7 cellular contexts compared by ENCODE assay signal in genomic region chr7:157228864-157229422, GRCh38.
DNase-seq lines count a peak whose midpoint lies in the region; ATAC-seq and TF ChIP-seq lines count a peak whose summit lies in the region.

No MANE protein-coding gene starts in this region.

- peaks cover 3% of the 10 kb centered on the region for H3K4me1 Mint-ChIP-seq in activated CD4-positive, alpha-beta T cell treated with anti-CD3 and anti-CD28 coated beads for 36 hours

- CTCF ChIA-PET in HEK293 (lab: Yijun Ruan, JAX): interaction anchor here (0.6 to 0.7 kb wide), 3 partner anchors 25 to 92 kb away, joined by 3 to 4 read pairs (median 3); no protein-coding TSS in a partner anchor
- CTCF ChIA-PET in activated CD4-positive, alpha-beta T cell treated with anti-CD3 and anti-CD28 coated beads for 36 hours (lab: Charles Lee): interaction anchor here (0.6 to 1.2 kb wide), 3 partner anchors 11 to 157 kb away, joined by 3 to 7 read pairs (median 4); no protein-coding TSS in a partner anchor

- H3K9me3 ChIP-seq in DOHH2 (ENCODE audit: control insufficient read depth, insufficient read depth, low read length) (no peaks in the 10 kb centered on the region), HEK293 (ENCODE audit: control insufficient read depth, insufficient read depth, low read depth, low read length) (no peaks in the 10 kb centered on the region), ascending aorta (no peaks in the 10 kb centered on the region)

- H3K4me1 ChIP-seq in DOHH2 (ENCODE audit: control insufficient read depth, low read length) (no peaks in the 10 kb centered on the region), HEK293 (ENCODE audit: control insufficient read depth, insufficient read depth, low read length) (no peaks in the 10 kb centered on the region), ascending aorta (no peaks in the 10 kb centered on the region)

- H3K36me3 ChIP-seq in DOHH2 (ENCODE audit: control insufficient read depth, low read length) (peaks cover 81% of the 10 kb centered on the region), HEK293 (ENCODE audit: control insufficient read depth in 2 of 2, insufficient read depth in 1 of 2, low read length in 2 of 2) (peaks cover 22 to 82% of the 10 kb centered on the region in 2 experiments), ascending aorta (peaks cover 22 to 43% of the 10 kb centered on the region in 2 donors)

- H3K27ac ChIP-seq in DOHH2 (ENCODE audit: low read depth, low read length) (no peak overlapping the region), HEK293 (ENCODE audit: extremely low read depth, low read depth, low read length) (no peak overlapping the region), ascending aorta (no peak overlapping the region)

- no peaks in the 10 kb centered on the region for H3K27me3 Mint-ChIP-seq in activated CD4-positive, alpha-beta T cell treated with anti-CD3 and anti-CD28 coated beads for 36 hours

- H3K4me3 ChIP-seq in DOHH2 (ENCODE audit: low read length): no peak overlapping the region
- no peak overlapping the region for H3K4me3 ChIP-seq in HEK293 (ENCODE audit: low read depth, low read length)
- no peak overlapping the region for H3K4me3 ChIP-seq in ascending aorta

- POLR2A ChIA-PET in HEK293 (lab: Yijun Ruan, JAX): no interaction called here
- POLR2A ChIA-PET in activated CD4-positive, alpha-beta T cell treated with anti-CD3 and anti-CD28 coated beads for 36 hours (lab: Charles Lee): no interaction called here

- H3K9me3 Mint-ChIP-seq in activated CD4-positive, alpha-beta T cell treated with anti-CD3 and anti-CD28 coated beads for 36 hours (ENCODE audit: low read depth): no peaks in the 10 kb centered on the region

- peak; percentile 53 for ATAC-seq in activated CD4-positive, alpha-beta T cell treated with anti-CD3 and anti-CD28 coated beads for 36 hours

- DNase-seq in activated CD4-positive, alpha-beta T cell treated with anti-CD3 and anti-CD28 coated beads for 36 hours: peak; percentile 55
- DNase-seq in iris pigment epithelial cell (ENCODE audit: low read depth): peak; percentile 50
- DNase-seq in hypothalamus (lab: John Stamatoyannopoulos, UW): no peak
- no peak for DNase-seq in central memory CD4-positive, alpha-beta T cell
- no peak for DNase-seq in ascending aorta (ENCODE audit: low spot score in 2 of 2)

- H3K4me2 ChIP-seq in DOHH2 (ENCODE audit: low read length): no peak overlapping the region

- H4K20me1 ChIP-seq in DOHH2 (ENCODE audit: control insufficient read depth, insufficient read depth, low read depth, low read length): no peaks in the 10 kb centered on the region

- no peaks in the 10 kb centered on the region for H3K27me3 ChIP-seq in DOHH2 (ENCODE audit: control insufficient read depth, low read length)
- H3K27me3 ChIP-seq in ascending aorta: no peaks in the 10 kb centered on the region

- no peaks in the 10 kb centered on the region for H3K79me2 ChIP-seq in DOHH2 (ENCODE audit: control insufficient read depth, low read length)

- no peak overlapping the region for H3K27ac Mint-ChIP-seq in activated CD4-positive, alpha-beta T cell treated with anti-CD3 and anti-CD28 coated beads for 36 hours

- H3K4me3 Mint-ChIP-seq in activated CD4-positive, alpha-beta T cell treated with anti-CD3 and anti-CD28 coated beads for 36 hours: no peak overlapping the region

- TF ChIP-seq CTCF in DOHH2 (IDR thresholded peaks at IDR 0.05; ENCODE audit: low read depth, low read length, poor library complexity, severe bottlenecking) (peak; percentile 60), HEK293 (tag by site-specific recombination; IDR thresholded peaks at IDR 0.05) (0 out of 2 replicates have a peak, but pooled peaks have one; percentile 41), ascending aorta (IDR thresholded peaks at IDR 0.05) (peak in 1 of 3 experiments; percentile 17)

- no peaks in the 10 kb centered on the region for H3K9me2 ChIP-seq in DOHH2 (replicated peaks; ENCODE audit: control insufficient read depth, low read length)

- peaks cover 38% of the 10 kb centered on the region for H3K36me3 Mint-ChIP-seq in activated CD4-positive, alpha-beta T cell treated with anti-CD3 and anti-CD28 coated beads for 36 hours (ENCODE audit: low read depth)

- intact Hi-C loops in activated CD4-positive, alpha-beta T cell treated with anti-CD3 and anti-CD28 coated beads for 36 hours (cut with DNase I, micrococcal nuclease): no loop called here
- intact Hi-C loops in ascending aorta (cut with DNase I): no loop called here

- no peaks in the 10 kb centered on the region for H3F3A ChIP-seq in DOHH2 (ENCODE audit: control insufficient read depth, insufficient read depth)

TF ChIP-seq in HEK293, 187 proteins besides CTCF, POLR2A, EP300 and RAD21:
- TF ChIP-seq PRDM1 (tag by site-specific recombination; IDR thresholded peaks at IDR 0.05) (0 out of 2 replicates have a peak, but pooled peaks have one; percentile 31), ZNF654 (tag by site-specific recombination; IDR thresholded peaks at IDR 0.05; ENCODE audit: low read depth) (peak; percentile 46), ZFP37 (tag by site-specific recombination; IDR thresholded peaks at IDR 0.05) (no peak), ZBTB17 (tag by site-specific recombination; IDR thresholded peaks at IDR 0.05) (peak; percentile 17; the same call in 1 of the 2 replicates), SCRT2 (tag by site-specific recombination; IDR thresholded peaks at IDR 0.05) (peak; percentile 58)

Comparison
In these comparisons a context has a peak if more than half of its experiments do, and no peak if none do; other contexts are left out.
1. DNase-seq: peak in activated CD4-positive, alpha-beta T cell treated with anti-CD3 and anti-CD28 coated beads for 36 hours (single experiment) and iris pigment epithelial cell (single experiment); none in hypothalamus (0 of 51), central memory CD4-positive, alpha-beta T cell (single experiment) and ascending aorta (0 of 2).